In the genomic region with DNA sequence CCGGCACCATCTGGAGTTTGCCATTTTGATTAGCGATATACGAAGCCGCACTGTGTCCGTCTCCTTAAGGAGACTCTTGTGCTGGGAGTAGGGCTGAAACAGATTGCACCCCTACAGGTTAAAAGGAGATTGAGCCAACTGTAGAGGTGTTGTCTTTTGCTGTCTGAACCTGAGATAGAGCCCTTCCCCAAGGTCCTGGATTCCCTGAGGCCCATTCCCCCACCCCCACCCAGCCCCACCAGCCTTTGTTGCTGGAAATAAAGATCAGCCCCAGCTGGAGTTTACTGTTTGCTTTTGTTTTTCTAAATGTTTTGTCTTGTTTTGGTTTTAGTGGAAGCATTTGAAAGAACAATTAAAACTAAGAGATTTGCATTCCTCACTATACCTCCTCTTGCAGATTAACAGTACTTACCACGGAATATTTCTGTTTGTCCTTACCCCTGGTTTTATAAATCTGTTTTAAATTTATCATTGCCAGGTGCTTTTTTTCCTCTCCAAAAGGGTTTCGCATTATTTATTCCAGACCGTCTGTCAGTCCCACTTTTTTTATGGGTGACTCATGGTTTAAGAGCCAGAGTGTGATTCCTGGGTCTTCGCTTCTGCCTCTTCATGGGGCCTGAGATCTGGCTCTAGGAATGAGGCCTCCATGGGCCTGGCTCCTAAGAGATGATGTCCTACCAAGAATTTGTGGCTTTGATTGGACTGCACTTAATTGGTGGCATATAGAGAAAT, we compare ENCODE assay signal across 14 cellular contexts.
DNase-seq lines count a peak whose midpoint lies in the region; TF ChIP-seq lines count a peak whose summit lies in the region.
"Had no signal": no experiment of that assay in that cellular context is flagged by ENCODE, and none has a peak within 500 bp of the region (broad histone marks: within the 10 kb centered on the region; RNA-seq: fewer than 3 reads in every experiment).

No MANE protein-coding gene starts in this region.

- TF ChIP-seq POLR2A in testis (IDR thresholded peaks at IDR 0.05), result no peak
- TF ChIP-seq POLR2A in esophagus squamous epithelium (IDR thresholded peaks at IDR 0.05), result no peak

- no peaks in the 10 kb centered on the region for H3K9me3 Mint-ChIP-seq in activated T-cell treated with anti-CD3 and anti-CD28 coated beads, Interleukin-2, amount 50 U/mL, for 24 hours
- H3K9me3 Mint-ChIP-seq: immature natural killer cell had no signal

- peaks cover 37% of the 10 kb centered on the region for H3K4me1 Mint-ChIP-seq in activated T-cell treated with anti-CD3 and anti-CD28 coated beads, Interleukin-2, amount 50 U/mL, for 24 hours (ENCODE audit: low read depth)

- no peaks in the 10 kb centered on the region for H3K27me3 Mint-ChIP-seq in activated T-cell treated with anti-CD3 and anti-CD28 coated beads, Interleukin-2, amount 50 U/mL, for 24 hours

- H4K20me1 ChIP-seq in SK-N-SH (ENCODE audit: insufficient read depth), result peaks cover 2% of the 10 kb centered on the region; the same call in 1 of the 2 replicates

- DNase-seq in activated T-cell treated with anti-CD3 and anti-CD28 coated beads, Interleukin-2, amount 50 U/mL, for 24 hours, result no peak
- DNase-seq in activated T-cell treated with anti-CD3 and anti-CD28 coated beads for 4 hours, result no peak
- DNase-seq in SK-N-SH, result no peak
- DNase-seq in fibroblast of villous mesenchyme (ENCODE audit: low read depth), result peak; percentile 72
- DNase-seq in testis, result peak; percentile 11
- no peak for DNase-seq in coronary artery (ENCODE audit: low spot score)
- no peak for DNase-seq in esophagus squamous epithelium (lab: John Stamatoyannopoulos, UW)
- no peak for DNase-seq in T1000 (lab: John Stamatoyannopoulos, UW)
- DNase-seq: activated CD4-positive, alpha-beta T cell treated with anti-CD3 and anti-CD28 coated beads, Interleukin-2, amount 50 U/mL, for 4 hours; anterior cingulate cortex; immature natural killer cell; mammary epithelial cell; NCI-H2107; nephron progenitor cell had no signal

- no peak for TF ChIP-seq RAD21 in SK-N-SH (IDR thresholded peaks at IDR 0.05; ENCODE audit: low read length)

- TF ChIP-seq EP300 in SK-N-SH (IDR thresholded peaks at IDR 0.05; ENCODE audit: borderline replicate concordance in 1 of 2, low read depth in 1 of 2, low read length in 1 of 2), result peak; percentile 37 to 61; a peak in 2 of 4 replicates

- no peak overlapping the region for H2AFZ ChIP-seq in SK-N-SH (ENCODE audit: low read depth)

- H3K79me2 ChIP-seq in SK-N-SH (ENCODE audit: insufficient read depth), result no peaks in the 10 kb centered on the region

- H3K9me3 ChIP-seq in SK-N-SH, result no peaks in the 10 kb centered on the region
- H3K9me3 ChIP-seq in testis, result no peaks in the 10 kb centered on the region
- no peaks in the 10 kb centered on the region for H3K9me3 ChIP-seq in esophagus squamous epithelium

- no peak overlapping the region for H3K4me2 ChIP-seq in SK-N-SH

- no peaks in the 10 kb centered on the region for H3K27me3 ChIP-seq in SK-N-SH (ENCODE audit: insufficient read depth)
- H3K27me3 ChIP-seq in testis, result no peaks in the 10 kb centered on the region
- no peaks in the 10 kb centered on the region for H3K27me3 ChIP-seq in esophagus squamous epithelium

- POLR2A ChIA-PET in SK-N-SH (lab: Yijun Ruan, JAX), result no interaction called here

- H3K27ac ChIP-seq in SK-N-SH (ENCODE audit: low read depth in 2 of 2, low read length in 1 of 2) (peak overlapping the region in 1 of 2 experiments; percentile 25; a peak in 1 of 4 replicates), testis (peak overlapping the region in 1 of 2 donors; percentile 19), coronary artery (no peak overlapping the region), esophagus squamous epithelium (no peak overlapping the region)

- no peaks in the 10 kb centered on the region for H3K9me2 ChIP-seq in SK-N-SH

- WGBS in SK-N-SH (ENCODE audit: low lambda C conversion rate), result 64% methylated on average over 9 of the region's 9 CpGs
- WGBS in testis, 2 donors, result 91% methylated on average over 9 of the region's 9 CpGs
- 86 to 88% methylated on average over 6 to 9 of the region's 9 CpGs for WGBS in esophagus squamous epithelium, 2 donors

- no peak overlapping the region for H3K4me3 Mint-ChIP-seq in activated T-cell treated with anti-CD3 and anti-CD28 coated beads, Interleukin-2, amount 50 U/mL, for 24 hours
- H3K4me3 Mint-ChIP-seq: immature natural killer cell, nephron progenitor cell had no signal

- H3K4me1 ChIP-seq in SK-N-SH (ENCODE audit: control insufficient read depth in 1 of 2, insufficient read depth in 2 of 2, low read depth in 1 of 2, low read length in 1 of 2), result peaks cover 3 to 19% of the 10 kb centered on the region in 2 experiments; a peak in 2 of 4 replicates
- peaks cover 20% of the 10 kb centered on the region for H3K4me1 ChIP-seq in testis
- peaks cover 0 to 40% (median 4%) of the 10 kb centered on the region in 3 donors for H3K4me1 ChIP-seq in esophagus squamous epithelium

- no peaks in the 10 kb centered on the region for H3F3A ChIP-seq in SK-N-SH (replicated peaks; ENCODE audit: insufficient read depth)

- peaks cover 90% of the 10 kb centered on the region for H3K36me3 Mint-ChIP-seq in activated T-cell treated with anti-CD3 and anti-CD28 coated beads, Interleukin-2, amount 50 U/mL, for 24 hours (ENCODE audit: low read depth)

- CTCF ChIA-PET in SK-N-SH (lab: Yijun Ruan, JAX), result interaction anchor here (0.9 to 2.2 kb wide), 5 partner anchors 13 to 1364 kb away, joined by 3 to 11 read pairs (median 5); no protein-coding TSS in a partner anchor

- intact Hi-C loops in testis (cut with DNase I; ENCODE audit: low total_unique reads), result no loop called here
- intact Hi-C loops in esophagus squamous epithelium (cut with DNase I), result no loop called here

- TF ChIP-seq CTCF in SK-N-SH (IDR thresholded peaks at IDR 0.05), result no peak
- TF ChIP-seq CTCF in fibroblast of villous mesenchyme (IDR thresholded peaks at IDR 0.05; ENCODE audit: insufficient read depth, low read depth, low read length), result no peak
- no peak for TF ChIP-seq CTCF in testis (IDR thresholded peaks at IDR 0.05)
- no peak for TF ChIP-seq CTCF in coronary artery (IDR thresholded peaks at IDR 0.05)
- TF ChIP-seq CTCF in esophagus squamous epithelium (IDR thresholded peaks at IDR 0.05), result no peak

- peaks cover 0 to 4% of the 10 kb centered on the region in 2 experiments for H3K36me3 ChIP-seq in SK-N-SH (replicated peaks in 1 of 2; ENCODE audit: control insufficient read depth in 1 of 2, insufficient read depth in 2 of 2, low read length in 1 of 2)
- H3K36me3 ChIP-seq in testis (ENCODE audit: low read depth, missing control alignments), result no peaks in the 10 kb centered on the region
- H3K36me3 ChIP-seq in esophagus squamous epithelium, result peaks cover 10 to 71% (median 15%) of the 10 kb centered on the region in 3 donors

- H3K9ac ChIP-seq in SK-N-SH, result no peak overlapping the region

- H3K27ac Mint-ChIP-seq in activated T-cell treated with anti-CD3 and anti-CD28 coated beads, Interleukin-2, amount 50 U/mL, for 24 hours, result peak overlapping the region; percentile 10
- H3K27ac Mint-ChIP-seq: nephron progenitor cell had no signal

- H3K4me3 ChIP-seq in SK-N-SH (ENCODE audit: low read depth in 2 of 2, low read length in 1 of 2), result no peak overlapping the region
- H3K4me3 ChIP-seq in fibroblast of villous mesenchyme (ENCODE audit: low read depth, low read length), result no peak overlapping the region
- no peak overlapping the region for H3K4me3 ChIP-seq in testis
- H3K4me3 ChIP-seq in coronary artery, result no peak overlapping the region
- no peak overlapping the region for H3K4me3 ChIP-seq in esophagus squamous epithelium

TF ChIP-seq in SK-N-SH, 30 proteins besides CTCF, POLR2A, EP300 and RAD21 (continues in another document):
- no peak for TF ChIP-seq MEF2A (IDR thresholded peaks at IDR 0.05; ENCODE audit: borderline replicate concordance, low read depth)
- TF ChIP-seq, protein P1, sequence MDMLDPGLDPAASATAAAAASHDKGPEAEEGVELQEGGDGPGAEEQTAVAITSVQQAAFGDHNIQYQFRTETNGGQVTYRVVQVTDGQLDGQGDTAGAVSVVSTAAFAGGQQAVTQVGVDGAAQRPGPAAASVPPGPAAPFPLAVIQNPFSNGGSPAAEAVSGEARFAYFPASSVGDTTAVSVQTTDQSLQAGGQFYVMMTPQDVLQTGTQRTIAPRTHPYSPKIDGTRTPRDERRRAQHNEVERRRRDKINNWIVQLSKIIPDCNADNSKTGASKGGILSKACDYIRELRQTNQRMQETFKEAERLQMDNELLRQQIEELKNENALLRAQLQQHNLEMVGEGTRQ (IDR thresholded peaks at IDR 0.05; ENCODE audit: borderline replicate concordance, low read depth, low read length), result no peak
- TF ChIP-seq TEAD4 (IDR thresholded peaks at IDR 0.05; ENCODE audit: borderline replicate concordance, insufficient read depth), result peak; percentile 26; the same call in 1 of the 2 replicates
- no peak for TF ChIP-seq FOXJ3 (CRISPR knock-in tag; IDR thresholded peaks at IDR 0.05)
- peak; percentile 96 for TF ChIP-seq TCF12 (IDR thresholded peaks at IDR 0.05)
- TF ChIP-seq EZH2phosphoT487 (IDR thresholded peaks at IDR 0.05; ENCODE audit: borderline replicate concordance, low read depth), result no peak
- TF ChIP-seq, protein P2, sequence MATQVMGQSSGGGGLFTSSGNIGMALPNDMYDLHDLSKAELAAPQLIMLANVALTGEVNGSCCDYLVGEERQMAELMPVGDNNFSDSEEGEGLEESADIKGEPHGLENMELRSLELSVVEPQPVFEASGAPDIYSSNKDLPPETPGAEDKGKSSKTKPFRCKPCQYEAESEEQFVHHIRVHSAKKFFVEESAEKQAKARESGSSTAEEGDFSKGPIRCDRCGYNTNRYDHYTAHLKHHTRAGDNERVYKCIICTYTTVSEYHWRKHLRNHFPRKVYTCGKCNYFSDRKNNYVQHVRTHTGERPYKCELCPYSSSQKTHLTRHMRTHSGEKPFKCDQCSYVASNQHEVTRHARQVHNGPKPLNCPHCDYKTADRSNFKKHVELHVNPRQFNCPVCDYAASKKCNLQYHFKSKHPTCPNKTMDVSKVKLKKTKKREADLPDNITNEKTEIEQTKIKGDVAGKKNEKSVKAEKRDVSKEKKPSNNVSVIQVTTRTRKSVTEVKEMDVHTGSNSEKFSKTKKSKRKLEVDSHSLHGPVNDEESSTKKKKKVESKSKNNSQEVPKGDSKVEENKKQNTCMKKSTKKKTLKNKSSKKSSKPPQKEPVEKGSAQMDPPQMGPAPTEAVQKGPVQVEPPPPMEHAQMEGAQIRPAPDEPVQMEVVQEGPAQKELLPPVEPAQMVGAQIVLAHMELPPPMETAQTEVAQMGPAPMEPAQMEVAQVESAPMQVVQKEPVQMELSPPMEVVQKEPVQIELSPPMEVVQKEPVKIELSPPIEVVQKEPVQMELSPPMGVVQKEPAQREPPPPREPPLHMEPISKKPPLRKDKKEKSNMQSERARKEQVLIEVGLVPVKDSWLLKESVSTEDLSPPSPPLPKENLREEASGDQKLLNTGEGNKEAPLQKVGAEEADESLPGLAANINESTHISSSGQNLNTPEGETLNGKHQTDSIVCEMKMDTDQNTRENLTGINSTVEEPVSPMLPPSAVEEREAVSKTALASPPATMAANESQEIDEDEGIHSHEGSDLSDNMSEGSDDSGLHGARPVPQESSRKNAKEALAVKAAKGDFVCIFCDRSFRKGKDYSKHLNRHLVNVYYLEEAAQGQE (IDR thresholded peaks at IDR 0.05; ENCODE audit: low read depth, low read length), result no peak
- TF ChIP-seq NRF1 (IDR thresholded peaks at IDR 0.05; ENCODE audit: low read depth, low read length), result no peak
- no peak for TF ChIP-seq MXI1 (IDR thresholded peaks at IDR 0.05; ENCODE audit: low read depth, low read length)

Comparison
In these comparisons a context has a peak if more than half of its experiments do, and no peak if none do; other contexts are left out.
1. DNase-seq: peak in fibroblast of villous mesenchyme (single experiment) and testis (single experiment); none in activated T-cell treated with anti-CD3 and anti-CD28 coated beads, Interleukin-2, amount 50 U/mL, for 24 hours (single experiment), activated T-cell treated with anti-CD3 and anti-CD28 coated beads for 4 hours (single experiment), SK-N-SH (single experiment), coronary artery (single experiment), esophagus squamous epithelium (single experiment) and T1000 (single experiment).